17 cellular contexts compared by ENCODE assay signal in genomic region chr6:156160007-156160787, GRCh38.
A peak's percentile ranks its signal among the peaks of the same experiment; 100 is the strongest.
DNase-seq lines count a peak whose midpoint lies in the region; ATAC-seq, FAIRE-seq and TF ChIP-seq lines count a peak whose summit lies in the region.
"Had no signal": no experiment of that assay in that cellular context is flagged by ENCODE, and none has a peak within 500 bp of the region (broad histone marks: within the 10 kb centered on the region; RNA-seq: fewer than 3 reads in every experiment).

No MANE protein-coding gene starts in this region.

- H3K27me3 ChIP-seq in BE2C (peaks cover 8% of the 10 kb centered on the region), Loucy (ENCODE audit: insufficient read depth, low read length, poor library complexity, severe bottlenecking) (no peaks in the 10 kb centered on the region), small intestine (ENCODE audit: control insufficient read depth in 2 of 2, insufficient read depth in 2 of 2, low read length in 2 of 2) (no peaks in the 10 kb centered on the region), suprapubic skin (no peaks in the 10 kb centered on the region)
- H3K27me3 ChIP-seq: BLaER1 had no signal

- H3K9me2 ChIP-seq in Loucy (replicated peaks; ENCODE audit: low read depth, low read length): no peaks in the 10 kb centered on the region

- TF ChIP-seq CTCF in BE2C (IDR thresholded peaks at IDR 0.05; ENCODE audit: low read depth, low read length) (no peak), Loucy (conservative IDR thresholded peaks at IDR 0.05; ENCODE audit: low read length) (no peak), suprapubic skin (IDR thresholded peaks at IDR 0.05) (no peak)

- H3K27ac ChIP-seq in small intestine (ENCODE audit: low read depth in 1 of 2, low read length in 1 of 2) (no peak overlapping the region), suprapubic skin (no peak overlapping the region)
- H3K27ac ChIP-seq: BLaER1, HL-60 had no signal

- 85 to 91% (median 86%) methylated on average over 3 of the region's 3 CpGs for WGBS in small intestine, 3 donors
- 80% methylated on average over 3 of the region's 3 CpGs for WGBS in suprapubic skin

- peak overlapping the region; percentile 55 for H3K4me2 ChIP-seq in Loucy (ENCODE audit: low read depth, low read length, poor library complexity, severe bottlenecking)
- H3K4me2 ChIP-seq: BLaER1 had no signal

- TF ChIP-seq EP300 in suprapubic skin (IDR thresholded peaks at IDR 0.05): no peak

- H3K36me3 ChIP-seq in BE2C: no peaks in the 10 kb centered on the region
- no peaks in the 10 kb centered on the region for H3K36me3 ChIP-seq in Loucy (ENCODE audit: insufficient read depth, low read length)
- no peaks in the 10 kb centered on the region for H3K36me3 ChIP-seq in small intestine (ENCODE audit: control insufficient read depth in 2 of 2, insufficient read depth in 2 of 2, low read length in 2 of 2)
- H3K36me3 ChIP-seq in suprapubic skin: no peaks in the 10 kb centered on the region
- H3K36me3 ChIP-seq: BLaER1, HAP-1 had no signal

- no peaks in the 10 kb centered on the region for H4K20me1 ChIP-seq in Loucy (ENCODE audit: insufficient read depth, low read length, poor library complexity, severe bottlenecking)
- H4K20me1 ChIP-seq: BLaER1 had no signal

- no peak for TF ChIP-seq POLR2A in suprapubic skin (IDR thresholded peaks at IDR 0.05)

- peaks cover 12% of the 10 kb centered on the region for H3F3A ChIP-seq in Loucy (ENCODE audit: low read depth)

- H2AFZ ChIP-seq in Loucy (ENCODE audit: low read length): no peak overlapping the region; the same call in 1 of the 2 replicates

- DNase-seq in BE2C: peak; percentile 68
- no peak for DNase-seq in small intestine
- no peak for DNase-seq in NCI-H146 treated with DMSO at 0.1 percent for 48 hours (lab: John Stamatoyannopoulos, UW; ENCODE audit: unreplicated experiment)
- no peak for DNase-seq in suprapubic skin (ENCODE audit: low spot score in 2 of 2)
- DNase-seq: ACHN; Calu3; CD8-positive, alpha-beta T cell; DMS79 treated with DMSO at 0.1 percent for 48 hours; IMR-90 had no signal

- H3K9me3 ChIP-seq in BE2C (no peaks in the 10 kb centered on the region), Loucy (ENCODE audit: insufficient read depth, low read depth, low read length) (no peaks in the 10 kb centered on the region), small intestine (ENCODE audit: control insufficient read depth, low read depth) (no peaks in the 10 kb centered on the region), suprapubic skin (no peaks in the 10 kb centered on the region)
- H3K9me3 ChIP-seq: BLaER1, HAP-1 had no signal

- H3K9ac ChIP-seq in Loucy (ENCODE audit: low read depth, low read length, poor library complexity, severe bottlenecking): peak overlapping the region; percentile 67
- H3K9ac ChIP-seq: BLaER1 had no signal

- H3K4me3 ChIP-seq in BE2C (ENCODE audit: low read depth, low read length) (no peak overlapping the region), Loucy (ENCODE audit: low read length, poor library complexity, severe bottlenecking) (peak overlapping the region; percentile 39), small intestine (ENCODE audit: low read depth in 1 of 2, low read length in 2 of 2) (no peak overlapping the region), suprapubic skin (no peak overlapping the region)
- H3K4me3 ChIP-seq: BLaER1, HAP-1, K562 had no signal

- H3K79me2 ChIP-seq in Loucy (ENCODE audit: insufficient read depth, low read length): no peaks in the 10 kb centered on the region

- peak; percentile 71 for FAIRE-seq in small intestine (lab: Jason Lieb, UNC)
- FAIRE-seq: A204.1, K562 had no signal

- ATAC-seq in SK-N-SH treated with all-trans-retinoic acid at 6 μM for 48 hours (peak; percentile 69), HG03045 (IDR thresholded peaks at IDR 0.05; ENCODE audit: unreplicated experiment) (no peak)
- ATAC-seq: CD8-positive, alpha-beta T cell; K562 had no signal

- H3K4me1 ChIP-seq in BE2C: 0 out of 2 replicates have a peak, but pooled peaks cover 5% of the 10 kb centered on the region
- peaks cover 88% of the 10 kb centered on the region for H3K4me1 ChIP-seq in Loucy (ENCODE audit: insufficient read depth, low read length, poor library complexity, severe bottlenecking)
- H3K4me1 ChIP-seq in small intestine (ENCODE audit: control insufficient read depth in 2 of 2, insufficient read depth in 1 of 2, low read depth in 1 of 2, low read length in 1 of 2): no peaks in the 10 kb centered on the region
- H3K4me1 ChIP-seq in suprapubic skin: peaks cover 8% of the 10 kb centered on the region
- H3K4me1 ChIP-seq: HAP-1 had no signal

TF ChIP-seq in SK-N-SH treated with all-trans-retinoic acid at 6 μM for 48 hours, 23 proteins besides CTCF, POLR2A, EP300 and RAD21 (continues in another document):
- TF ChIP-seq CREB5 (CRISPR knock-in tag; IDR thresholded peaks at IDR 0.05; ENCODE audit: low read depth): peak; percentile 64; the same call in 1 of the 2 replicates
- no peak for TF ChIP-seq ZNF70 (CRISPR knock-in tag; IDR thresholded peaks at IDR 0.05)
- TF ChIP-seq ZNF565 (CRISPR knock-in tag; conservative IDR thresholded peaks at IDR 0.05; ENCODE audit: low read depth): no peak
- no peak for TF ChIP-seq ESRRG (CRISPR knock-in tag; IDR thresholded peaks at IDR 0.05)
- TF ChIP-seq ISL1 (CRISPR knock-in tag; IDR thresholded peaks at IDR 0.05): peak; percentile 93
- no peak for TF ChIP-seq TOX (CRISPR knock-in tag; IDR thresholded peaks at IDR 0.05; ENCODE audit: borderline replicate concordance)
- peak; percentile 79 for TF ChIP-seq CSDC2 (CRISPR knock-in tag; IDR thresholded peaks at IDR 0.05)
- no peak for TF ChIP-seq BACH2 (CRISPR knock-in tag; IDR thresholded peaks at IDR 0.05; ENCODE audit: borderline replicate concordance)
- 0 out of 2 replicates have a peak, but pooled peaks have one; percentile 10 for TF ChIP-seq ZFP30 (CRISPR knock-in tag; IDR thresholded peaks at IDR 0.05)
- TF ChIP-seq ZC3H10 (CRISPR knock-in tag; IDR thresholded peaks at IDR 0.05): no peak
- TF ChIP-seq CSRNP3 (CRISPR knock-in tag; IDR thresholded peaks at IDR 0.05): 0 out of 2 replicates have a peak, but pooled peaks have one; percentile 55
- TF ChIP-seq SNAI2 (CRISPR knock-in tag; IDR thresholded peaks at IDR 0.05): peak; percentile 55; the same call in 1 of the 2 replicates
- TF ChIP-seq TSHZ2 (CRISPR knock-in tag; IDR thresholded peaks at IDR 0.05): peak; percentile 75
